In the genomic region with DNA sequence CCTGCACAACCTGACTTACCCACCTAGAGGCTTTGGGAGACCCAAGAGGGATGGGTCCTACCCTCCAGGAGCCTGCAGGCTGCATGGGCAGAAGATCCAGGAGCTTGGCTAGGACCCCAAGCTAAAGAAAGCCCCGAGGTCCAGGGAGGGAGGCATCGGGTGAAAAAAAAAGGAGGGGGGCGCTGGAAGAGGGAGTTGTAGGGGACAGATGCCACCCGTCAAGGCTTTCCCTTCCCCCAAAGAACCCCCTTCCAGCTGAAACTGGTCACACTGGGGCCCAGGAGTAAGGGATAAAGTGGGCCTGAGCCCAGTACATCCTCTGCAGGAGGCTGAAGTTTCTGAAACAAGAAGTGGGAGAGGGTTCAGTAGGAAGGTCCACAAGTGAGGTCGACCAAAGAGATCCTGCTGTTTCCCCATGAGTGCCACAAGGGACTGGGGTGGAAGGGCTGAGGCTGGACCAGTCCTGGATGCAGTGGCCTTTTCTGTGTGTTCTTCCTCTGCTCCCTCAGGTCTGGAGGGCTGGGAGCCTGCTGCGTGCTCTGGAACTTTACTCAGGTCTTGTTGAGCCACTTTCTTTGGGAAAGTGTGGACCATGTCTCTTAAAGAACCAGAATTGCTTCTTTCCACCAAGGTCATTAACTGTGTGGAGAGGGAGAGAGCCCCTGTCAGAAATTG, we compare ENCODE assay signal across 9 cellular contexts. TPM values are rescaled to one million over a fixed set of nuclear protein-coding genes. Genes with fewer than 3 reads are reported as not detected.
DNase-seq lines count a peak whose midpoint lies in the region; ATAC-seq and TF ChIP-seq lines count a peak whose summit lies in the region.
"Had no signal": no experiment of that assay in that cellular context is flagged by ENCODE, and none has a peak within 500 bp of the region (broad histone marks: within the 10 kb centered on the region; RNA-seq: fewer than 3 reads in every experiment).

No MANE protein-coding gene starts in this region.

- no peak for DNase-seq in activated naive CD4-positive, alpha-beta T cell treated with anti-CD3 and anti-CD28 coated beads for 36 hours
- no peak for DNase-seq in activated naive CD4-positive, alpha-beta T cell (lab: John Stamatoyannopoulos, UW)
- no peak for DNase-seq in adipocyte (ENCODE audit: low read depth)
- no peak for DNase-seq in mesendoderm
- DNase-seq in tibial artery, result peak in 1 of 2 donors; percentile 63
- DNase-seq: stimulated activated naive CD4-positive, alpha-beta T cell treated with Interleukin-2 at 50 U/mL for 16 hours had no signal

- no peaks in the 10 kb centered on the region for H3K79me2 ChIP-seq in mesendoderm (ENCODE audit: control insufficient read depth, insufficient read depth, low read length)

- no peak for TF ChIP-seq CTCF in tibial artery (IDR thresholded peaks at IDR 0.05)

- H3K27ac Mint-ChIP-seq in activated naive CD4-positive, alpha-beta T cell treated with anti-CD3 and anti-CD28 coated beads for 36 hours, result peak overlapping the region; percentile 18

- H3K9me3 ChIP-seq in adipocyte (ENCODE audit: control insufficient read depth, low read length) (no peaks in the 10 kb centered on the region), tibial artery (no peaks in the 10 kb centered on the region)

- H3K56ac ChIP-seq in mesendoderm (ENCODE audit: low read length), result peak overlapping the region; percentile 88

- H3K18ac ChIP-seq in mesendoderm (ENCODE audit: low read length), result peak overlapping the region; percentile 29

- no peaks in the 10 kb centered on the region for H3K27me3 ChIP-seq in adipocyte (replicated peaks; ENCODE audit: control insufficient read depth, insufficient read depth, low read length)
- H3K27me3 ChIP-seq in mesendoderm (ENCODE audit: insufficient read depth, low read length, poor library complexity), result no peaks in the 10 kb centered on the region
- no peaks in the 10 kb centered on the region for H3K27me3 ChIP-seq in tibial artery

- H3K36me3 ChIP-seq in adipocyte (ENCODE audit: control insufficient read depth, insufficient read depth, low read length, severe bottlenecking), result no peaks in the 10 kb centered on the region
- no peaks in the 10 kb centered on the region for H3K36me3 ChIP-seq in mesendoderm (ENCODE audit: control insufficient read depth, insufficient read depth, low read length)
- H3K36me3 ChIP-seq in tibial artery, result no peaks in the 10 kb centered on the region

- H3K27me3 Mint-ChIP-seq in activated naive CD4-positive, alpha-beta T cell treated with anti-CD3 and anti-CD28 coated beads for 36 hours (ENCODE audit: low read depth), result peaks cover 4% of the 10 kb centered on the region

- no peak overlapping the region for H3K27ac ChIP-seq in mesendoderm (ENCODE audit: low read depth, low read length)
- H3K27ac ChIP-seq in tibial artery, result peak overlapping the region; percentile 81 to 84

- no peak overlapping the region for H2AK5ac ChIP-seq in mesendoderm (ENCODE audit: low read length)

- H3K9ac ChIP-seq in adipocyte (ENCODE audit: low read length), result peak overlapping the region; percentile 77
- H3K9ac ChIP-seq in mesendoderm (ENCODE audit: low read length), result peak overlapping the region; percentile 74

- H4K8ac ChIP-seq in mesendoderm (ENCODE audit: low read depth, low read length), result no peak overlapping the region

- H4K5ac ChIP-seq in mesendoderm (ENCODE audit: low read length), result no peak overlapping the region

- intact Hi-C loops in activated naive CD4-positive, alpha-beta T cell treated with anti-CD3 and anti-CD28 coated beads for 36 hours (cut with micrococcal nuclease), result loop anchor here (1.0 to 2.0 kb wide), 5 partner anchors 30 to 120 kb away; no protein-coding TSS in a partner anchor
- intact Hi-C loops in tibial artery (cut with DNase I; ENCODE audit: low total_unique reads), result loop anchor here (5.0 kb wide), 1 partner anchor 143 kb away; the partner anchor contains the start of genes FBXL8 and TRADD

- no peak overlapping the region for H3K4ac ChIP-seq in mesendoderm (ENCODE audit: low read depth, low read length)

- H2BK15ac ChIP-seq in mesendoderm (replicated peaks; ENCODE audit: low read depth), result no peak overlapping the region

- no peak overlapping the region for H2BK120ac ChIP-seq in mesendoderm (ENCODE audit: low read depth, low read length)

- peaks cover 14% of the 10 kb centered on the region for H3K4me1 ChIP-seq in adipocyte (ENCODE audit: control insufficient read depth, insufficient read depth, low read length)
- H3K4me1 ChIP-seq in mesendoderm (ENCODE audit: control insufficient read depth, low read depth, low read length), result peaks cover 3% of the 10 kb centered on the region
- peaks cover 0 to 28% (median 18%) of the 10 kb centered on the region in 4 donors for H3K4me1 ChIP-seq in tibial artery

- ATAC-seq in HG02798 (IDR thresholded peaks at IDR 0.05; ENCODE audit: poor library complexity, unreplicated experiment) (no peak), HG02763 (IDR thresholded peaks at IDR 0.05; ENCODE audit: unreplicated experiment) (no peak), HG03045 (IDR thresholded peaks at IDR 0.05; ENCODE audit: unreplicated experiment) (no peak)

- H3K9me3 Mint-ChIP-seq in activated naive CD4-positive, alpha-beta T cell treated with anti-CD3 and anti-CD28 coated beads for 36 hours, result no peaks in the 10 kb centered on the region

- H3K4me3 ChIP-seq in adipocyte (ENCODE audit: low read length), result peak overlapping the region; percentile 74
- no peak overlapping the region for H3K4me3 ChIP-seq in mesendoderm (ENCODE audit: low read length)
- H3K4me3 ChIP-seq in tibial artery, result peak overlapping the region; percentile 56 to 79

- no peak overlapping the region for H3K23ac ChIP-seq in mesendoderm (ENCODE audit: low read length)

- WGBS in mesendoderm (ENCODE audit: extremely low coverage, insufficient coverage, low lambda C conversion rate), result no CpG with 5 or more reads among the region's 6 CpGs

- no peaks in the 10 kb centered on the region for H3K36me3 Mint-ChIP-seq in activated naive CD4-positive, alpha-beta T cell treated with anti-CD3 and anti-CD28 coated beads for 36 hours (ENCODE audit: low read depth)

- peaks cover 5% of the 10 kb centered on the region for H3K4me1 Mint-ChIP-seq in activated naive CD4-positive, alpha-beta T cell treated with anti-CD3 and anti-CD28 coated beads for 36 hours (ENCODE audit: low read depth)

- peak overlapping the region; percentile 75 for H3K4me3 Mint-ChIP-seq in activated naive CD4-positive, alpha-beta T cell treated with anti-CD3 and anti-CD28 coated beads for 36 hours

- H2BK5ac ChIP-seq in mesendoderm (ENCODE audit: low read length), result no peak overlapping the region

- H3K4me2 ChIP-seq in mesendoderm (ENCODE audit: low read length), result peak overlapping the region; percentile 79

- H3K79me1 ChIP-seq in mesendoderm (ENCODE audit: low read length), result no peaks in the 10 kb centered on the region

- CTCF ChIA-PET in activated naive CD4-positive, alpha-beta T cell treated with anti-CD3 and anti-CD28 coated beads for 36 hours (lab: Charles Lee), result interaction anchor here (0.6 to 10.3 kb wide), 9 partner anchors 15 to 170 kb away, joined by 3 to 163 read pairs (median 3); partner anchors contain the start of genes B3GNT9 and CES4A

RNA-seq across cellular contexts. Expression of gene CBFB, which starts 14.2 kb away (rescaled TPM):
- total RNA-seq in activated naive CD4-positive, alpha-beta T cell treated with anti-CD3 and anti-CD28 coated beads for 36 hours, result 10 to 100 TPM; 79.6 to 86.8 TPM
- 35.4 TPM for polyA plus RNA-seq in mesendoderm (2013, experiment 1 of 2)
- 45.8 TPM for polyA plus RNA-seq in mesendoderm (2013, experiment 2 of 2)

RNA-seq across cellular contexts. Expression of gene CES4A, which starts 26.4 kb away (rescaled TPM):
- 1 to 10 TPM; 4.9 to 5.1 TPM for total RNA-seq in activated naive CD4-positive, alpha-beta T cell treated with anti-CD3 and anti-CD28 coated beads for 36 hours
- polyA plus RNA-seq in mesendoderm (2013, experiment 1 of 2), result 0.31 TPM
- polyA plus RNA-seq in mesendoderm (2013, experiment 2 of 2), result 0.25 TPM

RNA-seq across cellular contexts. Expression of gene CES3, which starts 53.7 kb away (rescaled TPM):
- total RNA-seq in activated naive CD4-positive, alpha-beta T cell treated with anti-CD3 and anti-CD28 coated beads for 36 hours, result under 1 TPM; 0.17 to 0.55 TPM
- 0.46 TPM for polyA plus RNA-seq in mesendoderm (2013, experiment 1 of 2)
- polyA plus RNA-seq in mesendoderm (2013, experiment 2 of 2), result 0.42 TPM
